Comparison of ENCODE assay signal across 24 cellular contexts in genomic region chr9:99682870-99683269, GRCh38.
DNase-seq lines count a peak whose midpoint lies in the region; ATAC-seq, FAIRE-seq and TF ChIP-seq lines count a peak whose summit lies in the region.
"Had no signal": no experiment of that assay in that cellular context is flagged by ENCODE, and none has a peak within 500 bp of the region (broad histone marks: within the 10 kb centered on the region; RNA-seq: fewer than 3 reads in every experiment).

No MANE protein-coding gene starts in this region.

- TF ChIP-seq CTCF in activated B cell treated with CpG ODN at 0.5 μM for 24 hours (IDR thresholded peaks at IDR 0.05), result no peak
- TF ChIP-seq CTCF in upper lobe of right lung (IDR thresholded peaks at IDR 0.05), result no peak

- H3K4me1 ChIP-seq in upper lobe of right lung, result no peaks in the 10 kb centered on the region

- H3K27ac ChIP-seq in upper lobe of right lung, result no peak overlapping the region
- H3K27ac ChIP-seq: RWPE1 had no signal

- no peaks in the 10 kb centered on the region for H3K36me3 ChIP-seq in upper lobe of right lung
- H3K36me3 ChIP-seq: MG63 had no signal

- ATAC-seq in activated B cell treated with CpG ODN at 0.5 μM for 24 hours (ENCODE audit: low read depth) (peak; percentile 37), upper lobe of right lung (peak; percentile 58)
- ATAC-seq: PC-3, SK-N-SH treated with all-trans-retinoic acid at 6 μM for 48 hours had no signal

- peaks cover 27% of the 10 kb centered on the region for H3K4me1 Mint-ChIP-seq in activated B cell treated with CpG ODN at 0.5 μM for 24 hours
- H3K4me1 Mint-ChIP-seq: CD4-positive, CD25-positive, alpha-beta regulatory T cell had no signal

- intact Hi-C loops in activated B cell treated with CpG ODN at 0.5 μM for 24 hours (cut with micrococcal nuclease) (no loop called here), upper lobe of right lung (cut with DNase I) (no loop called here)

- H3K36me3 Mint-ChIP-seq in activated B cell treated with CpG ODN at 0.5 μM for 24 hours (ENCODE audit: low read depth), result no peaks in the 10 kb centered on the region
- H3K36me3 Mint-ChIP-seq: CD4-positive, CD25-positive, alpha-beta regulatory T cell had no signal

- H3K4me3 Mint-ChIP-seq in activated B cell treated with CpG ODN at 0.5 μM for 24 hours, result no peak overlapping the region
- H3K4me3 Mint-ChIP-seq: CD4-positive, CD25-positive, alpha-beta regulatory T cell; HFFc6 had no signal

- no peaks in the 10 kb centered on the region for H3K27me3 ChIP-seq in upper lobe of right lung
- H3K27me3 ChIP-seq: MG63 had no signal

- no peak overlapping the region for H3K4me3 ChIP-seq in upper lobe of right lung
- H3K4me3 ChIP-seq: MG63 had no signal

- no peak for FAIRE-seq in GM12891 (lab: Jason Lieb, UNC)
- FAIRE-seq: G401.6 had no signal

- H3K27me3 Mint-ChIP-seq in activated B cell treated with CpG ODN at 0.5 μM for 24 hours, result no peaks in the 10 kb centered on the region

- CTCF ChIA-PET in activated B cell treated with CpG ODN at 0.5 μM for 24 hours (lab: Charles Lee), result no interaction called here

- peaks cover 9% of the 10 kb centered on the region for H3K9me3 Mint-ChIP-seq in activated B cell treated with CpG ODN at 0.5 μM for 24 hours
- H3K9me3 Mint-ChIP-seq: HFFc6 had no signal

- no peaks in the 10 kb centered on the region for H3K9me3 ChIP-seq in upper lobe of right lung
- H3K9me3 ChIP-seq: MG63 had no signal

- H3K27ac Mint-ChIP-seq in activated B cell treated with CpG ODN at 0.5 μM for 24 hours, result peak overlapping the region; percentile 38
- H3K27ac Mint-ChIP-seq: CD4-positive, CD25-positive, alpha-beta regulatory T cell; HFFc6 had no signal

- no peak for TF ChIP-seq POLR2A in GM12891 (IDR thresholded peaks at IDR 0.05; ENCODE audit: low read depth, low read length)

- POLR2A ChIA-PET in activated B cell treated with CpG ODN at 0.5 μM for 24 hours (lab: Charles Lee), result no interaction called here

- peak; percentile 13 to 36 for DNase-seq in Kasumi-1 (lab: John Stamatoyannopoulos, UW)
- DNase-seq in NOMO-1 treated with DMSO at 0.1 percent for 48 hours (lab: John Stamatoyannopoulos, UW; ENCODE audit: unreplicated experiment), result peak; percentile 50
- DNase-seq in activated B cell treated with CpG ODN at 0.5 μM for 24 hours, result no peak
- no peak for DNase-seq in upper lobe of right lung
- DNase-seq in glomerular visceral epithelial cell (ENCODE audit: extremely low spot score), result no peak
- DNase-seq in T1000 (lab: John Stamatoyannopoulos, UW), result no peak
- DNase-seq in GM12891 (ENCODE audit: insufficient read length, low spot score), result no peak
- DNase-seq: CD4-positive, CD25-positive, alpha-beta regulatory T cell; COR-L47; DMS 273 treated with DMSO at 0.1 percent for 48 hours; DND-41; H7; HFFc6; Karpas-422; MG63; NCI-H1694 treated with DMSO at 0.1 percent for 48 hours; NCI-H2227 treated with DMSO at 0.1 percent for 48 hours; NCI-H510A treated with DMSO at 0.1 percent for 48 hours; PC-3; SIG-M5; T-helper 1 cell had no signal

TF ChIP-seq in GM12891, 5 proteins besides CTCF, POLR2A, EP300 and RAD21:
- no peak for TF ChIP-seq POU2F2 (IDR thresholded peaks at IDR 0.05; ENCODE audit: low read depth, low read length)
- TF ChIP-seq SPI1 (IDR thresholded peaks at IDR 0.05; ENCODE audit: low read depth, low read length), result no peak
- TF ChIP-seq TAF1 (IDR thresholded peaks at IDR 0.05; ENCODE audit: low read depth, low read length), result no peak
- TF ChIP-seq PAX5 (IDR thresholded peaks at IDR 0.05; ENCODE audit: insufficient read depth, low read length, severe bottlenecking), result no peak
TF ChIP-seq in GM12891: peak in this region for 0.

Comparison
In these comparisons a context has a peak if more than half of its experiments do, and no peak if none do; other contexts are left out.
1. DNase-seq: peak in Kasumi-1 (2 of 2) and NOMO-1 treated with DMSO at 0.1 percent for 48 hours (single experiment); none in activated B cell treated with CpG ODN at 0.5 μM for 24 hours (single experiment), upper lobe of right lung (single experiment), glomerular visceral epithelial cell (single experiment), T1000 (single experiment) and GM12891 (single experiment).